1 cellular context compared by ENCODE assay signal in genomic region chr3:42703695-42704025, GRCh38.
TF ChIP-seq lines count a peak whose summit lies in the region.

No MANE protein-coding gene starts in this region.

TF ChIP-seq in H1, 55 proteins besides CTCF, POLR2A, EP300 and RAD21:
- TF ChIP-seq SP4 (IDR thresholded peaks at IDR 0.05; ENCODE audit: low read length) = no peak
- TF ChIP-seq YY1 (IDR thresholded peaks at IDR 0.05; ENCODE audit: low read depth, low read length) = no peak
- no peak for TF ChIP-seq RXRA (IDR thresholded peaks at IDR 0.05; ENCODE audit: insufficient read depth, low read depth, low read length)
- no peak for TF ChIP-seq MAX (IDR thresholded peaks at IDR 0.05)
- no peak for TF ChIP-seq FOSL1 (IDR thresholded peaks at IDR 0.05; ENCODE audit: insufficient read depth, low read depth, low read length)
- TF ChIP-seq CBX5 (IDR thresholded peaks at IDR 0.05; ENCODE audit: low read depth, low read length) = no peak
- no peak for TF ChIP-seq BCL11A (IDR thresholded peaks at IDR 0.05; ENCODE audit: low read depth in 2 of 2, low read length in 2 of 2)
TF ChIP-seq in H1: peak in this region for 0.
